ENCODE assay signal across 20 cellular contexts in genomic region chr2:236367791-236368289, GRCh38.
"Had no signal": no experiment of that assay in that cellular context is flagged by ENCODE, and none has a peak within 500 bp of the region (broad histone marks: within the 10 kb centered on the region; RNA-seq: fewer than 3 reads in every experiment).

No MANE protein-coding gene starts in this region.

- H3K4me3 ChIP-seq: colonic mucosa, lower lobe of right lung, spleen, tibial nerve had no signal

- H3K9me3 Mint-ChIP-seq: activated naive CD8-positive, alpha-beta T cell treated with anti-CD3 and anti-CD28 coated beads, Interleukin-2, amount 50 U/mL, for 24 hours; activated T-helper 1 cell treated with anti-CD3 and anti-CD28 coated beads, Interleukin-12 subunit alpha, Interleukin-12 subunit beta, Interleukin-2, Interleukin-4 antibody, amounts not matched to agents 30 ng/mL and 10 ng/mL and 1 ng/mL, durations not matched to agents 14 hours and 24 hours and 36 hours; brain; nephron progenitor cell had no signal

- H3K27me3 ChIP-seq: colonic mucosa, tibial nerve had no signal

- H3K4me1 ChIP-seq: colonic mucosa had no signal

- H3K36me3 Mint-ChIP-seq: brain had no signal

- H3K27ac Mint-ChIP-seq: activated naive CD8-positive, alpha-beta T cell treated with anti-CD3 and anti-CD28 coated beads, Interleukin-2, amount 50 U/mL, for 24 hours; activated T-helper 1 cell treated with anti-CD3 and anti-CD28 coated beads, Interleukin-12 subunit alpha, Interleukin-12 subunit beta, Interleukin-2, Interleukin-4 antibody, amounts not matched to agents 30 ng/mL and 10 ng/mL and 1 ng/mL, durations not matched to agents 14 hours and 24 hours and 36 hours had no signal

- H3K36me3 ChIP-seq: colonic mucosa, lower lobe of right lung, spleen, tibial nerve had no signal

- ATAC-seq: activated naive CD8-positive, alpha-beta T cell treated with anti-CD3 and anti-CD28 coated beads, Interleukin-2, amount 50 U/mL, for 24 hours; left colon; lower lobe of right lung; stimulated activated naive CD8-positive, alpha-beta T cell treated with anti-CD3 and anti-CD28 coated beads, Interleukin-15, Interleukin-2, amounts not matched to agents 100 U/mL and 50 U/mL, for 24 hours had no signal

- H3K4me3 Mint-ChIP-seq: activated naive CD8-positive, alpha-beta T cell treated with anti-CD3 and anti-CD28 coated beads, Interleukin-2, amount 50 U/mL, for 24 hours; activated T-helper 1 cell treated with anti-CD3 and anti-CD28 coated beads, Interleukin-12 subunit alpha, Interleukin-12 subunit beta, Interleukin-2, Interleukin-4 antibody, amounts not matched to agents 30 ng/mL and 10 ng/mL and 1 ng/mL, durations not matched to agents 14 hours and 24 hours and 36 hours; brain; nephron progenitor cell had no signal

- DNase-seq: activated naive CD8-positive, alpha-beta T cell treated with anti-CD3 and anti-CD28 coated beads, Interleukin-2, amount 50 U/mL, for 24 hours; anterior cingulate cortex; caudate nucleus; colonic mucosa; erythroblast; hypothalamus; islet precursor cell; left colon; lower lobe of right lung; nephron progenitor cell; nucleus accumbens; posterior cingulate gyrus; spleen; stimulated activated naive CD8-positive, alpha-beta T cell treated with anti-CD3 and anti-CD28 coated beads, Interleukin-15, Interleukin-2, amounts not matched to agents 100 U/mL and 50 U/mL, for 24 hours; substantia nigra; T-helper 1 cell; T1000 had no signal

- H3K27ac ChIP-seq: colonic mucosa, lower lobe of right lung, tibial nerve had no signal

- H3K9me3 ChIP-seq: colonic mucosa, lower lobe of right lung, spleen, tibial nerve had no signal
